ENCODE assay signal across 23 cellular contexts in the genomic region with DNA sequence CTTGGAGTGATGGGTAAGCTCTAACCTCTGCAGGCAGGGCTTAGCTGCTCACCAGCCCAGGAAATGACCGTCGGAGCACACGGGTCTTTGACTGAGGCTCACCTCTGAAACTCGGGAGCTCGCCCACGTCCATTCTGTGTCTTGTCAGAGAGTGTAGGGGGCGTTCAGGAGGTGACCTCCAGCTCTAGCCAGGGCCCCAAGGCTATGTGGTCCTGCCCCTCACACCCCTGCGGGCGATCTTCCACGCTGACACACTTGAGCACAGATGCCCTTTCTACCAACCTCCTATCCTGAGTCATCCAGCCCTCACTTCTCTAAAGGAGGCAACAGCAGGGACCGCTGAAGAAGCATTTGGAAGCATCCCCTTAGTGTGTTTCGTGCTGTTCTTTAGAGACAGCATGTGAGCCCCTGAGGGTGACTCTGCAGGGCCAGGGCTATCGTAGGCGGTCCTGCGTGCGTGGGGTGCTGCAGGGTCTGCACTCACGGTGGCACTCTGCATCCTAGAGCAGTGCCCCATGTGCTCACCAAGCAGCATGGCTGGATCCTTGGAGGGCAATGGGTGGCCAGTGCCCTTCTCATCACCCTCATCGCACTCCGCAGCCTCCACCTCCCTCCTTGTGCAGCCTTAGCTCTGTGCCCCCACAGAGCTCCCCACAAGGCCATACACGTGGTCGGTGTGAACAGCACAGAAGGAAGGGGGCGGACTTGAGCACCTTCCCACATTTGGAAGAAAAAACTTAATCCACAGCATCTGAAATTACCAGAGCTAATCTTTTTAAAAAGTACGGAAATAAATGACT. TPM values are rescaled to one million over a fixed set of nuclear protein-coding genes. Genes with fewer than 3 reads are reported as not detected.
A peak's percentile ranks its signal among the peaks of the same experiment; 100 is the strongest.
DNase-seq lines count a peak whose midpoint lies in the region; ATAC-seq, FAIRE-seq and TF ChIP-seq lines count a peak whose summit lies in the region.
"Had no signal": no experiment of that assay in that cellular context is flagged by ENCODE, and none has a peak within 500 bp of the region (broad histone marks: within the 10 kb centered on the region; RNA-seq: fewer than 3 reads in every experiment).

No MANE protein-coding gene starts in this region.

- 87 to 92% methylated on average over 16 to 23 of the region's 23 CpGs for WGBS in endodermal cell (ENCODE audit: insufficient coverage in 1 of 2, insufficient read length in 1 of 2), 2 experiments

- no peak overlapping the region for H3K27ac Mint-ChIP-seq in endodermal cell
- H3K27ac Mint-ChIP-seq: CD8-positive, alpha-beta T cell; T-cell had no signal

- TF ChIP-seq CTCF in endodermal cell (conservative IDR thresholded peaks at IDR 0.05) = peak; percentile 46

- H3K9ac ChIP-seq in endodermal cell (ENCODE audit: extremely low read depth, low read length, poor library complexity, severe bottlenecking) = no peak overlapping the region
- H3K9ac ChIP-seq: KMS-11 had no signal

- H3K27me3 ChIP-seq in H7 (ENCODE audit: control insufficient read depth, insufficient read depth, low read length) = no peaks in the 10 kb centered on the region
- no peaks in the 10 kb centered on the region for H3K27me3 ChIP-seq in endodermal cell (ENCODE audit: control insufficient read depth, insufficient read depth, low read length, poor library complexity, severe bottlenecking)
- H3K27me3 ChIP-seq: Peyer's patch had no signal

- peaks cover 2% of the 10 kb centered on the region for H3K27me3 Mint-ChIP-seq in endodermal cell (ENCODE audit: insufficient read depth)

- DNase-seq in H7 = peak; percentile 63
- no peak for DNase-seq in HTR-8/SVneo (ENCODE audit: insufficient read length, low spot score)
- no peak for DNase-seq in endodermal cell
- DNase-seq in posterior vena cava (ENCODE audit: low spot score) = peak; percentile 55
- no peak for DNase-seq in NOMO-1 treated with dmso at 0.1 percent for 144 hours (lab: John Stamatoyannopoulos, UW; ENCODE audit: unreplicated experiment)
- DNase-seq in NCI-H2171 (lab: John Stamatoyannopoulos, UW) = no peak
- DNase-seq: AML-193; C1 segment of cervical spinal cord; CD8-positive, alpha-beta T cell; NCI-H1417; NCI-H1694 treated with DMSO at 0.1 percent for 48 hours; Peyer's patch; T-cell had no signal

- no peak overlapping the region for H3K27ac ChIP-seq in endodermal cell (ENCODE audit: low read depth, low read length)
- H3K27ac ChIP-seq: HL-60, KMS-11, Peyer's patch had no signal

- no peaks in the 10 kb centered on the region for H3K36me3 Mint-ChIP-seq in endodermal cell (ENCODE audit: low read depth)
- H3K36me3 Mint-ChIP-seq: CD8-positive, alpha-beta T cell; T-cell had no signal

- H3K4me3 Mint-ChIP-seq in endodermal cell = no peak overlapping the region
- H3K4me3 Mint-ChIP-seq: CD8-positive, alpha-beta T cell; T-cell had no signal

- H3K9me3 Mint-ChIP-seq in endodermal cell = no peaks in the 10 kb centered on the region
- H3K9me3 Mint-ChIP-seq: CD8-positive, alpha-beta T cell; T-cell had no signal

- no peak overlapping the region for H3K4me3 ChIP-seq in H7 (ENCODE audit: insufficient read depth, low read depth, low read length)
- H3K4me3 ChIP-seq in endodermal cell (ENCODE audit: low read length) = no peak overlapping the region
- H3K4me3 ChIP-seq: Peyer's patch had no signal

- intact Hi-C loops in posterior vena cava (cut with DNase I) = no loop called here

- FAIRE-seq in HTR-8/SVneo (lab: Jason Lieb, UNC) = peak; percentile 51
- FAIRE-seq: GM12892, GM18507, GM19239, H54 had no signal

- ATAC-seq in GM21717 (IDR thresholded peaks at IDR 0.05; ENCODE audit: unreplicated experiment) = no peak
- ATAC-seq: CD8-positive, alpha-beta T cell; SK-N-SH treated with all-trans-retinoic acid at 6 μM for 48 hours; T-cell had no signal

- H3K4me1 ChIP-seq in endodermal cell (ENCODE audit: control insufficient read depth, insufficient read depth, low read length) = no peaks in the 10 kb centered on the region

- no peaks in the 10 kb centered on the region for H3K36me3 ChIP-seq in H7 (replicated peaks; ENCODE audit: control insufficient read depth, insufficient read depth, low read length)
- H3K36me3 ChIP-seq in endodermal cell (ENCODE audit: control insufficient read depth, insufficient read depth, low read length) = no peaks in the 10 kb centered on the region
- H3K36me3 ChIP-seq: Peyer's patch had no signal

- H3K4me1 Mint-ChIP-seq in endodermal cell = no peaks in the 10 kb centered on the region

- no peaks in the 10 kb centered on the region for H3K9me3 ChIP-seq in endodermal cell (ENCODE audit: control insufficient read depth, low read length)
- H3K9me3 ChIP-seq: Peyer's patch had no signal

RNA-seq across cellular contexts. Expression of gene SLC47A1, which starts 33.8 kb away (rescaled TPM):
- 11.6 and 13.0 TPM in 2 replicates for total RNA-seq in H7 (2014; rRNA removed; shearing (Covaris generic))
- total RNA-seq in endodermal cell (1 to 10 TPM; 2.5 to 3.1 TPM), posterior vena cava (1 to 10 TPM; 1.2 to 3.4 TPM)
- 3.1 TPM for polyA plus RNA-seq in endodermal cell (2013, experiment 1 of 2)
- polyA plus RNA-seq in endodermal cell (2013, experiment 2 of 2) = 2.9 TPM
- total RNA-seq: CD8-positive, alpha-beta T cell; Daoy; HT-29 had no signal

Comparison
In these comparisons a context has a peak if more than half of its experiments do, and no peak if none do; other contexts are left out.
1. DNase-seq: peak in H7 (single experiment) and posterior vena cava (single experiment); none in HTR-8/SVneo (single experiment), endodermal cell (single experiment), NOMO-1 treated with dmso at 0.1 percent for 144 hours (single experiment) and NCI-H2171 (single experiment).